In genomic region chr14:68468437-68469207, GRCh38 we compare ENCODE assay signal across 8 cellular contexts.
DNase-seq lines count a peak whose midpoint lies in the region; ATAC-seq and TF ChIP-seq lines count a peak whose summit lies in the region.

No MANE protein-coding gene starts in this region.

- peak; percentile 93 for DNase-seq in EH (ENCODE audit: low read depth)
- peak; percentile 21 for DNase-seq in UCSD-AML1 (lab: John Stamatoyannopoulos, UW; ENCODE audit: unreplicated experiment)
- peak; percentile 72 for DNase-seq in epithelial cell of prostate (ENCODE audit: low read depth, low spot score)
- no peak for DNase-seq in smooth muscle cell (lab: John Stamatoyannopoulos, UW; ENCODE audit: unreplicated experiment)
- DNase-seq in HuH-7.5 (ENCODE audit: low spot score) = no peak

- no peak overlapping the region for H3K9ac ChIP-seq in smooth muscle cell (ENCODE audit: low read depth)

- H3K79me2 ChIP-seq in smooth muscle cell (ENCODE audit: low read depth) = no peaks in the 10 kb centered on the region

- no peaks in the 10 kb centered on the region for H3K27me3 ChIP-seq in smooth muscle cell (ENCODE audit: low read depth)

- H3K9me3 ChIP-seq in smooth muscle cell (replicated peaks; ENCODE audit: low read depth) = no peaks in the 10 kb centered on the region

- ATAC-seq in GM21423 (IDR thresholded peaks at IDR 0.05; ENCODE audit: unreplicated experiment) = no peak
- ATAC-seq in GM21381 (IDR thresholded peaks at IDR 0.05; ENCODE audit: unreplicated experiment) = no peak
- ATAC-seq in HG02885 (IDR thresholded peaks at IDR 0.05; ENCODE audit: poor library complexity, unreplicated experiment) = no peak

- H3K4me2 ChIP-seq in smooth muscle cell = peak overlapping the region; percentile 30

- H3K36me3 ChIP-seq in smooth muscle cell (ENCODE audit: low read depth) = no peaks in the 10 kb centered on the region

- no peak overlapping the region for H2AFZ ChIP-seq in smooth muscle cell (ENCODE audit: low read depth)

- H3F3A ChIP-seq in smooth muscle cell (ENCODE audit: low read depth) = peaks cover 19% of the 10 kb centered on the region

- 65% methylated on average over 5 of the region's 5 CpGs for WGBS in smooth muscle cell (ENCODE audit: low lambda C conversion rate)

- H3K27ac ChIP-seq in epithelial cell of prostate (peak overlapping the region; percentile 96), smooth muscle cell (ENCODE audit: low read depth) (peak overlapping the region; percentile 65)

- peaks cover 55% of the 10 kb centered on the region for H3K4me1 ChIP-seq in smooth muscle cell (ENCODE audit: low read depth)

- no peaks in the 10 kb centered on the region for H4K20me1 ChIP-seq in smooth muscle cell (ENCODE audit: low read depth)

- TF ChIP-seq CTCF in smooth muscle cell (IDR thresholded peaks at IDR 0.05; ENCODE audit: borderline replicate concordance, insufficient read depth, poor library complexity, severe bottlenecking) = no peak

- no peak overlapping the region for H3K4me3 ChIP-seq in smooth muscle cell

Comparison
In these comparisons a context has a peak if more than half of its experiments do, and no peak if none do; other contexts are left out.
1. DNase-seq: peak in EH (single experiment), UCSD-AML1 (single experiment) and epithelial cell of prostate (single experiment); none in smooth muscle cell (single experiment) and HuH-7.5 (single experiment).